In genomic region chr2:69588945-69589344, GRCh38 we compare ENCODE assay signal across 1 cellular context.
A peak's percentile ranks its signal among the peaks of the same experiment; 100 is the strongest.
TF ChIP-seq lines count a peak whose summit lies in the region.

No MANE protein-coding gene starts in this region.

TF ChIP-seq in liver, 16 proteins besides CTCF, POLR2A, EP300 and RAD21 (continued from another document):
- TF ChIP-seq JUND (IDR thresholded peaks at IDR 0.05) (peak in 1 of 2 donors; percentile 12), TAF1 (conservative IDR thresholded peaks at IDR 0.05) (no peak), YY1 (IDR thresholded peaks at IDR 0.05) (peak; percentile 23), ATF3 (IDR thresholded peaks at IDR 0.05) (no peak), NR2F2 (IDR thresholded peaks at IDR 0.05) (peak; percentile 89)
TF ChIP-seq in liver: peak in this region for 8.
